ENCODE assay signal across 28 cellular contexts in genomic region chr22:47283616-47284270, GRCh38.
"Had no signal": no experiment of that assay in that cellular context is flagged by ENCODE, and none has a peak within 500 bp of the region (broad histone marks: within the 10 kb centered on the region; RNA-seq: fewer than 3 reads in every experiment).

No MANE protein-coding gene starts in this region.

- H3K27ac ChIP-seq: heart left ventricle, left ventricle myocardium inferior, neural progenitor cell, neutrophil, parathyroid adenoma, right atrium auricular region, right lobe of liver, skin epidermis, stomach, testis, thyroid gland, transverse colon, upper lobe of left lung had no signal

- H3K4me3 ChIP-seq: heart left ventricle, left ventricle myocardium inferior, mucosa of descending colon, neural progenitor cell, right atrium auricular region, right lobe of liver, skin epidermis, stomach, testis, thyroid gland, transverse colon, upper lobe of left lung had no signal

- FAIRE-seq: keratinocyte, urothelium cell line had no signal

- H3K9me3 ChIP-seq: heart left ventricle, left ventricle myocardium inferior, mucosa of descending colon, neutrophil, right atrium auricular region, right lobe of liver, stomach, testis, thyroid gland, transverse colon, upper lobe of left lung had no signal

- H3K36me3 ChIP-seq: heart left ventricle, left ventricle myocardium inferior, neural progenitor cell, neutrophil, right atrium auricular region, right lobe of liver, stomach, thyroid gland, transverse colon, upper lobe of left lung had no signal

- H3K27me3 ChIP-seq: neural progenitor cell, neutrophil, right atrium auricular region, right lobe of liver, testis, thyroid gland, transverse colon, upper lobe of left lung had no signal

- H3K4me1 ChIP-seq: heart left ventricle, left ventricle myocardium inferior, neural progenitor cell, parathyroid adenoma, right atrium auricular region, right lobe of liver, stomach, transverse colon, upper lobe of left lung had no signal

- ATAC-seq: left colon; mucosa of descending colon; naive thymus-derived CD4-positive, alpha-beta T cell; right lobe of liver; stimulated activated naive B cell treated with anti-CD40 and anti-IgM and Interleukin-4, amounts not matched to agents 10 μg/mL and 1 μg/mL and 100 μg/mL, for 72 hours; stimulated activated naive CD8-positive, alpha-beta T cell treated with anti-CD3 and anti-CD28 coated beads, Interleukin-15, Interleukin-2, amounts not matched to agents 100 U/mL and 50 U/mL, for 24 hours had no signal

- DNase-seq: heart left ventricle; hypothalamus; left colon; left ventricle myocardium inferior; midbrain; naive thymus-derived CD4-positive, alpha-beta T cell; nephron progenitor cell; occipital lobe; stimulated activated CD4-positive, alpha-beta T cell treated with anti-CD3 and anti-CD28 coated beads, Interleukin-12 subunit alpha, Interleukin-12 subunit beta, amount 100 ng/mL, for 4 hours; stimulated activated CD4-positive, alpha-beta T cell treated with anti-CD3 and anti-CD28 coated beads, Interleukin-15, amount 100 ng/mL, for 24 hours; stimulated activated CD4-positive, alpha-beta T cell treated with anti-CD3 and anti-CD28 coated beads, Interleukin-2, amount 100 ng/mL, for 24 hours; stimulated activated CD4-positive, alpha-beta T cell treated with anti-CD3 and anti-CD28 coated beads, Interleukin-4, amount 100 ng/mL, for 1 hour; stimulated activated naive B cell treated with anti-CD40 and anti-IgM and Interleukin-4, amounts not matched to agents 10 μg/mL and 1 μg/mL and 100 μg/mL, for 72 hours; stimulated activated naive CD8-positive, alpha-beta T cell treated with anti-CD3 and anti-CD28 coated beads, Interleukin-15, Interleukin-2, amounts not matched to agents 100 U/mL and 50 U/mL, for 24 hours; stomach; testis; thyroid gland; transverse colon; upper lobe of left lung had no signal
